8 cellular contexts compared by ENCODE assay signal in the genomic region with DNA sequence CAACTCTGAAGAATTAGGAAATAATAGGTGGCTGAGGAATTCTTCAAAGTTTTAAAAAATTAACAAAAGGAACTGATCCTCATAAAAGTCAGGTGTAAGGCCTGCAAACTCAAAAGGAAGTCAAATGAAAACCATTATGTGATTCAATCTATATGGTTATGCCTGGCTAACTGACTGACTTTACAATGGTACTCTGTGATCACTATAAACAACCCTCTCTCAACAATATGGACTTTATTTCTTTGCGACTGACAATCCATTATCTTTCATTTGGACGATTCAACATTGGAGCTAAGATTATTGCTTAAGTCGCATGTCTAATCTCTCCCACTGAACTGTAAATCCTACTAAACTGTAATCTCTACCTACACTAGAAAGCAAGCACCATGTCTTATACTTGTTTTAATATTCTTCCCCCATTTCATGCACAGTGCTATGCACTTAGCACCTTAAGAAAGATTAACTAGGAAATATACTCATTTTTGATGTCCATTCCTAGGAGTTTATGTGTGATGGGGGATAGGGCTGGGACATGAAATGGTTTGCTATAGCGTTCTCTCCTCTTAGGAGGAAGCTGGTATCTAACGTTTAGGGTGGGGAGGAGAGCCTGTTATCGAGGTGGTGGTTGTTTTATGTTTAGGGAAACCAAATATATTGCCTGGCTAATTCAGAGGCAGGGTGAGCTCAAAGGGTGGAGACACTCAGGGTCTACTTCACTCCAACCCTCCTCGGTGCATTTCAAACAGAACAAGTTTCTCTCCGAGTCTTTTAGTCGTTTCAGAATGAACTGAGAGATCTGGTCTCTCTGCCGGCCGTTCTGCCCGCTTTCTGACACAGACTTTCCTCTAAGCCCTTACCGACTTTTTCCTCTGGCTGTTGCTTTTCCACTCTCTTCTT. TPM values are rescaled to one million over a fixed set of nuclear protein-coding genes. Genes with fewer than 3 reads are reported as not detected.
DNase-seq lines count a peak whose midpoint lies in the region; ATAC-seq and TF ChIP-seq lines count a peak whose summit lies in the region.

No MANE protein-coding gene starts in this region.

- no peaks in the 10 kb centered on the region for H3K27me3 ChIP-seq in SJSA1 (replicated peaks)

- peak overlapping the region; percentile 94 for H3K27ac ChIP-seq in SJSA1

- peaks cover 52% of the 10 kb centered on the region for H3K4me1 Mint-ChIP-seq in stimulated activated naive CD8-positive, alpha-beta T cell treated with anti-CD3 and anti-CD28 coated beads, Interleukin-15, amount 100 ng/mL, for 72 hours

- ATAC-seq in left colon, result peak; percentile 38
- peak; percentile 29 for ATAC-seq in stimulated activated naive CD8-positive, alpha-beta T cell treated with anti-CD3 and anti-CD28 coated beads, Interleukin-15, amount 100 ng/mL, for 72 hours
- no peak for ATAC-seq in GM21825 (IDR thresholded peaks at IDR 0.05; ENCODE audit: unreplicated experiment)
- ATAC-seq in GM21381 (IDR thresholded peaks at IDR 0.05; ENCODE audit: unreplicated experiment), result no peak

- TF ChIP-seq CTCF in GM13977 (IDR thresholded peaks at IDR 0.05; ENCODE audit: extremely low read depth, insufficient read depth, missing control alignments), result no peak

- in situ Hi-C loops in GM13977 (cut with MboI; ENCODE audit: low pct_unique_long_range_greater_than_20kb, low sequenced_read_pairs, unreplicated experiment), result no loop called here

- DNase-seq in A172 (ENCODE audit: low spot score), result peak; percentile 11
- peak; percentile 40 for DNase-seq in GM13977 (ENCODE audit: low spot score)
- peak in 1 of 2 experiments; percentile 42 for DNase-seq in SJSA1 (ENCODE audit: low read depth in 1 of 2, low spot score in 2 of 2)
- DNase-seq in cerebellum (ENCODE audit: low spot score), result peak; percentile 24
- DNase-seq in left colon, result peak in 1 of 2 donors; percentile 32
- DNase-seq in stimulated activated naive CD8-positive, alpha-beta T cell treated with anti-CD3 and anti-CD28 coated beads, Interleukin-15, amount 100 ng/mL, for 72 hours, result peak; percentile 23 to 34

- peak overlapping the region; percentile 88 for H3K4me3 ChIP-seq in SJSA1

- H3K4me1 ChIP-seq in SJSA1 (replicated peaks), result peaks cover 41% of the 10 kb centered on the region

- H3K9me3 ChIP-seq in SJSA1 (replicated peaks), result no peaks in the 10 kb centered on the region

- H3K36me3 ChIP-seq in SJSA1, result peaks cover 38% of the 10 kb centered on the region

- intact Hi-C loops in left colon (cut with DNase I, micrococcal nuclease), result loop anchor here in 1 of 2 donors (5.0 kb wide), 1 partner anchor 51 kb away; no protein-coding TSS in a partner anchor

- H3K27ac Mint-ChIP-seq in stimulated activated naive CD8-positive, alpha-beta T cell treated with anti-CD3 and anti-CD28 coated beads, Interleukin-15, amount 100 ng/mL, for 72 hours, result peak overlapping the region; percentile 95 to 98

- H3K27me3 Mint-ChIP-seq in stimulated activated naive CD8-positive, alpha-beta T cell treated with anti-CD3 and anti-CD28 coated beads, Interleukin-15, amount 100 ng/mL, for 72 hours, result no peaks in the 10 kb centered on the region

- peak overlapping the region; percentile 98 for H3K4me3 Mint-ChIP-seq in stimulated activated naive CD8-positive, alpha-beta T cell treated with anti-CD3 and anti-CD28 coated beads, Interleukin-15, amount 100 ng/mL, for 72 hours

- H3K9me3 Mint-ChIP-seq in stimulated activated naive CD8-positive, alpha-beta T cell treated with anti-CD3 and anti-CD28 coated beads, Interleukin-15, amount 100 ng/mL, for 72 hours, result no peaks in the 10 kb centered on the region

RNA-seq across cellular contexts. Expression of a gene that starts 1.3 kb away (rescaled TPM):
- total RNA-seq in A172 (2014; rRNA removed; shearing (Covaris generic)), result 23.7 and 25.3 TPM in 2 replicates
- 38.0 and 39.3 TPM in 2 replicates for total RNA-seq in SJSA1 (2014; rRNA removed; shearing (Covaris generic))
- total RNA-seq in cerebellum (19.1 TPM), left colon (10 to 100 TPM; 66.0 to 76.6 TPM)

RNA-seq across cellular contexts. Expression of a gene that starts 48.1 kb away (rescaled TPM):
- 238 and 255 TPM in 2 replicates for total RNA-seq in A172 (2014; rRNA removed; shearing (Covaris generic))
- 351 and 398 TPM in 2 replicates for total RNA-seq in SJSA1 (2014; rRNA removed; shearing (Covaris generic))
- 169 TPM for total RNA-seq in cerebellum
- total RNA-seq in left colon, result 100 to 1,000 TPM; 178 to 242 TPM

Comparison
In these comparisons a context has a peak if more than half of its experiments do, and no peak if none do; other contexts are left out.
1. ATAC-seq: peak in left colon (single experiment) and stimulated activated naive CD8-positive, alpha-beta T cell treated with anti-CD3 and anti-CD28 coated beads, Interleukin-15, amount 100 ng/mL, for 72 hours (single experiment); none in GM21825 (single experiment) and GM21381 (single experiment).